11 cellular contexts compared by ENCODE assay signal in the genomic region with DNA sequence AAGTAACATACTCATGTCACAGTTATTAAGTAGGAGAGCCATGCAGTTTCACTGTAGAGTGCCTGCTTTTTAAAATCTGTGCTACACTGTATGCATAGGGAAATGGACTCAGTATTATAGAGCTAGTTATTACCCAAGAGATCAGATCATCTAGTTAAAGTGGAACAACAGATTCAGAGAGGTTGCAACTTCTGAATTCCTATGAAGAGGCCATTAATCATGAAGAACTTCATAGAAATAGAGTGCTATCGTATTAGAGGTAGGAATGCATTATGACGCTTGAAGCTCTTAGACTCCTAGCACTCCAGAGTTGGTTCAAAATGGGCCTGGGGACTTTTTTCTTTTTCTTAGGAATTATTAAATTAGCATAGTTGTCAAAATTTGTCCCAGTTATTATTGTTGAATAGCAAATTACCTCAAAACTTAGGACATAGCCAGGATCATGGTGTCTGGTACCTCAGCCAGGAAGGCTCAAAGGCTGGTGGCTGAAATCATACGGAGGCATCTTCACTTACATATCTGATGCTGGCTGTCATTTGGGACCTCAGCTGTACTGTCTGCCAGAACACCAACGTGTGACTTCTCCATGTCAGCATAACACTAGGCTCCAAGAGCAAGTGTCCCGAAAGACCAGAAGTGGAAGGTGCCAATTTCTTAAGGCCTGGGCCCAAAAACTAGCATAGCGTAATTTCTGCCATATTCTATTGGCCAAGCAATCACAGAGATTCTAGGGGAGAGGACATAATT.
"Had no signal": no experiment of that assay in that cellular context is flagged by ENCODE, and none has a peak within 500 bp of the region (broad histone marks: within the 10 kb centered on the region; RNA-seq: fewer than 3 reads in every experiment).

No MANE protein-coding gene starts in this region.

- H3K4me3 ChIP-seq: ascending aorta, coronary artery, gastrocnemius medialis, heart right ventricle, SK-N-MC had no signal

- H3K27ac ChIP-seq: ascending aorta, coronary artery, gastrocnemius medialis, heart right ventricle, SK-N-MC had no signal

- H3K4me3 Mint-ChIP-seq: natural killer cell had no signal

- H3K4me1 ChIP-seq: ascending aorta, heart right ventricle had no signal

- H3K36me3 Mint-ChIP-seq: natural killer cell had no signal

- ATAC-seq: heart right ventricle, natural killer cell had no signal

- H3K9me3 ChIP-seq: ascending aorta, gastrocnemius medialis, heart right ventricle had no signal

- DNase-seq: activated T-cell treated with anti-CD3 and anti-CD28 coated beads, Interleukin-2, amount 50 U/mL, for 1 hour; gastrocnemius medialis; heart right ventricle; mammary epithelial cell; natural killer cell; posterior cingulate gyrus; right cardiac atrium; small intestine had no signal

- H3K27me3 ChIP-seq: ascending aorta, gastrocnemius medialis, heart right ventricle had no signal

- H3K9me3 Mint-ChIP-seq: natural killer cell had no signal
